8 cellular contexts compared by ENCODE assay signal in the genomic region with DNA sequence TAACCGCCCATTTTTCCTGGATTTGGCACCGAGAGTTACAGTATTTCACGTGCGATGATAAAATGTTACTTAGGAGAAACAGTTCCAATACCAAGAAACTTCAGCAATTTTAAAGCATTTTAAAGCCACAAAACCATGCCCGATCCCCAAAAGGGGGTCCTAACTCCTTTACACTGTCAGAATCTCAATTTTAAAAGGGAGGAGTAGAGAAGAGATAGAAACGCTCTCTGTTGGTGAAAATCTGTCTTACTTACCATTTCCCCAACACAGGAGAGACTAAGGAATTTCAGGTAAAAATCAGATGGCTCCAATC. TPM values are rescaled to one million over a fixed set of nuclear protein-coding genes. Genes with fewer than 3 reads are reported as not detected.
DNase-seq lines count a peak whose midpoint lies in the region; ATAC-seq and TF ChIP-seq lines count a peak whose summit lies in the region.

No MANE protein-coding gene starts in this region.

- no peaks in the 10 kb centered on the region for H3K27me3 ChIP-seq in CD4-positive, CD25-positive, alpha-beta regulatory T cell (ENCODE audit: control insufficient read depth, insufficient read depth, low read length)

- peaks cover 9 to 78% (median 56%) of the 10 kb centered on the region in 4 donors for H3K4me1 Mint-ChIP-seq in CD4-positive, CD25-positive, alpha-beta regulatory T cell
- peaks cover 57 to 59% of the 10 kb centered on the region in 2 donors for H3K4me1 Mint-ChIP-seq in effector memory CD8-positive, alpha-beta T cell (ENCODE audit: low read depth in 2 of 2)
- peaks cover 60% of the 10 kb centered on the region for H3K4me1 Mint-ChIP-seq in neural crest cell

- H3K27ac Mint-ChIP-seq in CD4-positive, CD25-positive, alpha-beta regulatory T cell: peak overlapping the region; percentile 99 to 100 (median 99)
- H3K27ac Mint-ChIP-seq in effector memory CD8-positive, alpha-beta T cell: peak overlapping the region; percentile 97 to 100
- H3K27ac Mint-ChIP-seq in neural crest cell (ENCODE audit: unreplicated experiment): peak overlapping the region; percentile 100

- no peaks in the 10 kb centered on the region for H3K9me3 Mint-ChIP-seq in CD4-positive, CD25-positive, alpha-beta regulatory T cell
- H3K9me3 Mint-ChIP-seq in effector memory CD8-positive, alpha-beta T cell: no peaks in the 10 kb centered on the region
- H3K9me3 Mint-ChIP-seq in neural crest cell: no peaks in the 10 kb centered on the region

- H3K9me3 ChIP-seq in CD4-positive, CD25-positive, alpha-beta regulatory T cell (ENCODE audit: control insufficient read depth in 2 of 2, low read length in 2 of 2): no peaks in the 10 kb centered on the region

- TF ChIP-seq CTCF in neural crest cell (conservative IDR thresholded peaks at IDR 0.05): no peak

- H3K36me3 ChIP-seq in CD4-positive, CD25-positive, alpha-beta regulatory T cell (ENCODE audit: control insufficient read depth, insufficient read depth, low read length): peaks cover 5% of the 10 kb centered on the region

- H3K4me1 ChIP-seq in CD4-positive, CD25-positive, alpha-beta regulatory T cell (ENCODE audit: control insufficient read depth, insufficient read depth, low read length, poor library complexity, severe bottlenecking): peaks cover 58% of the 10 kb centered on the region

- no peak for ATAC-seq in CD4-positive, CD25-positive, alpha-beta regulatory T cell (ENCODE audit: low read depth in 2 of 2)
- no peak for ATAC-seq in effector memory CD8-positive, alpha-beta T cell (replicated peaks)
- no peak for ATAC-seq in GM19351 (IDR thresholded peaks at IDR 0.05; ENCODE audit: unreplicated experiment)
- no peak for ATAC-seq in HG03196 (IDR thresholded peaks at IDR 0.05; ENCODE audit: unreplicated experiment)
- no peak for ATAC-seq in GM18511 (IDR thresholded peaks at IDR 0.05; ENCODE audit: unreplicated experiment)

- H3K36me3 Mint-ChIP-seq in CD4-positive, CD25-positive, alpha-beta regulatory T cell: peaks cover 4% of the 10 kb centered on the region
- H3K36me3 Mint-ChIP-seq in effector memory CD8-positive, alpha-beta T cell (ENCODE audit: insufficient read depth): peaks cover 67% of the 10 kb centered on the region
- peaks cover 3% of the 10 kb centered on the region for H3K36me3 Mint-ChIP-seq in neural crest cell (ENCODE audit: low read depth)

- peak overlapping the region; percentile 98 to 99 (median 98) for H3K4me3 Mint-ChIP-seq in CD4-positive, CD25-positive, alpha-beta regulatory T cell
- peak overlapping the region; percentile 86 to 97 for H3K4me3 Mint-ChIP-seq in effector memory CD8-positive, alpha-beta T cell
- H3K4me3 Mint-ChIP-seq in neural crest cell: peak overlapping the region; percentile 99

- peaks cover 4% of the 10 kb centered on the region for H3K27me3 Mint-ChIP-seq in CD4-positive, CD25-positive, alpha-beta regulatory T cell
- H3K27me3 Mint-ChIP-seq in effector memory CD8-positive, alpha-beta T cell: no peaks in the 10 kb centered on the region
- no peaks in the 10 kb centered on the region for H3K27me3 Mint-ChIP-seq in neural crest cell (ENCODE audit: low read depth)

- H3K4me3 ChIP-seq in CD4-positive, CD25-positive, alpha-beta regulatory T cell (ENCODE audit: low read depth, low read length): peak overlapping the region; percentile 100

- no peak for DNase-seq in CD4-positive, CD25-positive, alpha-beta regulatory T cell
- DNase-seq in NCI-H69 (lab: John Stamatoyannopoulos, UW) (peak; percentile 1), neural crest cell (ENCODE audit: low read depth, low spot score) (no peak)
- DNase-seq in effector memory CD8-positive, alpha-beta T cell: no peak
- DNase-seq in activated CD4-positive, alpha-beta T cell treated with anti-CD3 and anti-CD28 coated beads for 4 hours: no peak

- H3K27ac ChIP-seq in CD4-positive, CD25-positive, alpha-beta regulatory T cell (ENCODE audit: insufficient read depth, low read length, poor library complexity, severe bottlenecking): peak overlapping the region; percentile 99

RNA-seq across cellular contexts. Expression of gene RNASEK, which starts 0.5 kb away (rescaled TPM):
- total RNA-seq in CD4-positive, CD25-positive, alpha-beta regulatory T cell: 128 TPM
- 100 to 1,000 TPM; 556 to 649 (median 611) TPM for polyA plus RNA-seq in CD4-positive, CD25-positive, alpha-beta regulatory T cell
- total RNA-seq in neural crest cell: 143 and 157 TPM in 2 replicates

RNA-seq across cellular contexts. Expression of gene BCL6B, which starts 11.0 kb away (rescaled TPM):
- 0.42 TPM for total RNA-seq in CD4-positive, CD25-positive, alpha-beta regulatory T cell
- polyA plus RNA-seq in CD4-positive, CD25-positive, alpha-beta regulatory T cell: not detected
- total RNA-seq in neural crest cell: 0.41 and 0.42 TPM in 2 replicates

RNA-seq across cellular contexts. Expression of gene ALOX12, which starts 16.0 kb away (rescaled TPM):
- 2.7 TPM for total RNA-seq in CD4-positive, CD25-positive, alpha-beta regulatory T cell
- under 1 TPM; 0.18 to 0.88 (median 0.20) TPM for polyA plus RNA-seq in CD4-positive, CD25-positive, alpha-beta regulatory T cell
- 0.16 TPM in 1 of 2 replicates, not detected in the other for total RNA-seq in neural crest cell

RNA-seq across cellular contexts. Expression of gene SLC16A13, which starts 23.9 kb away (rescaled TPM):
- 3.8 TPM for total RNA-seq in CD4-positive, CD25-positive, alpha-beta regulatory T cell
- polyA plus RNA-seq in CD4-positive, CD25-positive, alpha-beta regulatory T cell: 1 to 10 TPM; 1.1 to 1.9 (median 1.5) TPM
- total RNA-seq in neural crest cell: 11.1 and 12.2 TPM in 2 replicates

RNA-seq across cellular contexts. Expression of gene SLC16A11, which starts 32.0 kb away (rescaled TPM):
- total RNA-seq in CD4-positive, CD25-positive, alpha-beta regulatory T cell: 0.39 TPM
- polyA plus RNA-seq in CD4-positive, CD25-positive, alpha-beta regulatory T cell: 1 to 10 TPM in 1 of 4 donors, under 1 TPM in 2, not detected in 1; 0.30 to 1.2 (median 0.67) TPM
- total RNA-seq in neural crest cell: not detected in 2 replicates
